In genomic region chr3:33639889-33640288, GRCh38 we compare ENCODE assay signal across 21 cellular contexts.
"Had no signal": no experiment of that assay in that cellular context is flagged by ENCODE, and none has a peak within 500 bp of the region (broad histone marks: within the 10 kb centered on the region; RNA-seq: fewer than 3 reads in every experiment).

No MANE protein-coding gene starts in this region.

- H3K36me3 ChIP-seq: neural progenitor cell had no signal

- ATAC-seq: left cardiac atrium; left lung; mucosa of descending colon; natural killer cell treated with Interleukin-12 subunit alpha and Interleukin-12 subunit beta and Interleukin-15 and Interleukin-18, amount 100 ng/mL, for 72 hours; psoas muscle; right cardiac atrium; stimulated activated memory B cell treated with anti-CD40 and anti-IgM and Interleukin-4, amounts not matched to agents 10 μg/mL and 1 μg/mL and 100 μg/mL, for 72 hours; stimulated activated naive CD8-positive, alpha-beta T cell treated with anti-CD3 and anti-CD28 coated beads, Interleukin-15, Interleukin-2, amounts not matched to agents 100 U/mL and 50 U/mL, for 24 hours had no signal

- H3K9me3 Mint-ChIP-seq: mesothelial cell of epicardium; naive B cell; natural killer cell treated with Interleukin-12 subunit alpha and Interleukin-12 subunit beta and Interleukin-15 and Interleukin-18, amount 100 ng/mL, for 72 hours; neural progenitor cell; stimulated activated memory B cell treated with anti-CD40 and anti-IgM and Interleukin-4, amounts not matched to agents 10 μg/mL and 1 μg/mL and 100 μg/mL, for 72 hours; type B pancreatic cell had no signal

- H3K4me3 Mint-ChIP-seq: mesothelial cell of epicardium; naive B cell; natural killer cell treated with Interleukin-12 subunit alpha and Interleukin-12 subunit beta and Interleukin-15 and Interleukin-18, amount 100 ng/mL, for 72 hours; neural progenitor cell; stimulated activated memory B cell treated with anti-CD40 and anti-IgM and Interleukin-4, amounts not matched to agents 10 μg/mL and 1 μg/mL and 100 μg/mL, for 72 hours; type B pancreatic cell had no signal

- H3K27me3 ChIP-seq: left lung, neural progenitor cell, spleen, testis, tibial artery had no signal

- H3K9me3 ChIP-seq: left lung, mucosa of descending colon, psoas muscle, spleen, testis, tibial artery had no signal

- H3K4me1 Mint-ChIP-seq: naive B cell, neural progenitor cell had no signal

- H3K36me3 Mint-ChIP-seq: naive B cell, type B pancreatic cell had no signal

- H3K27me3 Mint-ChIP-seq: naive B cell; natural killer cell treated with Interleukin-12 subunit alpha and Interleukin-12 subunit beta and Interleukin-15 and Interleukin-18, amount 100 ng/mL, for 72 hours; stimulated activated memory B cell treated with anti-CD40 and anti-IgM and Interleukin-4, amounts not matched to agents 10 μg/mL and 1 μg/mL and 100 μg/mL, for 72 hours; type B pancreatic cell had no signal

- H3K4me3 ChIP-seq: coronary artery, left lung, mucosa of descending colon, neural progenitor cell, psoas muscle, skin epidermis, spleen, testis, tibial artery had no signal

- H3K27ac Mint-ChIP-seq: mesothelial cell of epicardium; naive B cell; natural killer cell treated with Interleukin-12 subunit alpha and Interleukin-12 subunit beta and Interleukin-15 and Interleukin-18, amount 100 ng/mL, for 72 hours; neural progenitor cell; stimulated activated memory B cell treated with anti-CD40 and anti-IgM and Interleukin-4, amounts not matched to agents 10 μg/mL and 1 μg/mL and 100 μg/mL, for 72 hours; type B pancreatic cell had no signal

- H3K27ac ChIP-seq: coronary artery, left lung, neural progenitor cell, psoas muscle, skin epidermis, spleen, testis, tibial artery had no signal

- H3K4me1 ChIP-seq: neural progenitor cell, psoas muscle, testis had no signal

- DNase-seq: dermis blood vessel endothelial cell; left cardiac atrium; left lung; mesenchymal stem cell; mucosa of descending colon; naive B cell; psoas muscle; right cardiac atrium; spleen; stimulated activated CD4-positive, alpha-beta T cell treated with anti-CD3 and anti-CD28 coated beads, Interleukin-4, amount 100 ng/mL, for 4 hours; stimulated activated naive CD8-positive, alpha-beta T cell treated with anti-CD3 and anti-CD28 coated beads, Interleukin-15, Interleukin-2, amounts not matched to agents 100 U/mL and 50 U/mL, for 24 hours; substantia nigra; testis; tibial artery had no signal
